ENCODE assay signal across 9 cellular contexts in the genomic region with DNA sequence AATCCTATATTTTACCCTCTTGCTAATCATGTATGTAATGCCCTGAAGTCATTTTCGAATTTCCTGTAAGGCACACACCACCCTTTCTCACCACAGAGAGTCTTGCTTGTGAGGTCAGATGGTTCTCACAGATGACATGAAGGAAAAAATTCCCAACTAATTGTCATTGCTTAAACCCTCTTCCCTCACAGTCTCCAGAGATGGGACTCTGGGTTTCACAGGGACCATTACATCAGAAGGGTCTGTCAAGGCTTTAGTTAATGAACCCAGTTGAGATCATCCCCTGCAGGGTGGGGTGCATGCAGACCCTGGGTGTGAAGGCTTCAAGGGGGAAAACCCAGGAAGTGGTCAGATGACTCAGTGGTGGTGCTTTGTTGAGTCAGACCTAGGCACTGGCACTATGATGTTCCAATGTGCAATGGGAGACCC.
DNase-seq lines count a peak whose midpoint lies in the region; ATAC-seq and TF ChIP-seq lines count a peak whose summit lies in the region.
"Had no signal": no experiment of that assay in that cellular context is flagged by ENCODE, and none has a peak within 500 bp of the region (broad histone marks: within the 10 kb centered on the region; RNA-seq: fewer than 3 reads in every experiment).

No MANE protein-coding gene starts in this region.

- CTCF ChIA-PET in OCI-LY7 (lab: Charles Lee; ENCODE audit: unreplicated experiment), result no interaction called here

- H3K4me1 ChIP-seq in endodermal cell (ENCODE audit: control insufficient read depth, insufficient read depth, low read length) (no peaks in the 10 kb centered on the region), ovary (ENCODE audit: insufficient read depth) (no peaks in the 10 kb centered on the region), OCI-LY7 (ENCODE audit: insufficient read depth, low read length, poor library complexity, severe bottlenecking) (no peaks in the 10 kb centered on the region)
- H3K4me1 ChIP-seq: upper lobe of left lung had no signal

- H2AFZ ChIP-seq in OCI-LY7 (ENCODE audit: low read length), result no peak overlapping the region

- H3K9me3 ChIP-seq in endodermal cell (ENCODE audit: control insufficient read depth, low read length) (peaks cover 5% of the 10 kb centered on the region), ovary (no peaks in the 10 kb centered on the region), OCI-LY7 (ENCODE audit: low read length) (no peaks in the 10 kb centered on the region)
- H3K9me3 ChIP-seq: upper lobe of left lung had no signal

- DNase-seq in A172 (ENCODE audit: low spot score) (peak; percentile 82), brain microvascular endothelial cell (peak; percentile 72), endodermal cell (no peak), ovary (no peak), OCI-LY7 (ENCODE audit: low spot score) (no peak)
- peak; percentile 69 for DNase-seq in stimulated activated CD8-positive, alpha-beta memory T cell treated with anti-CD3 and anti-CD28 coated beads, Interleukin-4, amount 100 ng/mL, for 48 hours
- DNase-seq: upper lobe of left lung had no signal

- ATAC-seq in GM19455 (IDR thresholded peaks at IDR 0.05; ENCODE audit: unreplicated experiment) (peak; percentile 85), HG03558 (IDR thresholded peaks at IDR 0.05; ENCODE audit: extremely low read depth, unreplicated experiment) (peak; percentile 84)

- peaks cover 15% of the 10 kb centered on the region for H3K4me1 Mint-ChIP-seq in endodermal cell

- no peak for TF ChIP-seq EP300 in ovary (IDR thresholded peaks at IDR 0.05)

- TF ChIP-seq POLR2A in ovary (IDR thresholded peaks at IDR 0.05), result no peak

- no peaks in the 10 kb centered on the region for H4K20me1 ChIP-seq in OCI-LY7 (ENCODE audit: insufficient read depth, low read length)

- H3K4me3 Mint-ChIP-seq in endodermal cell, result no peak overlapping the region

- H3K4me2 ChIP-seq in OCI-LY7 (ENCODE audit: low read length), result no peak overlapping the region

- H3K36me3 Mint-ChIP-seq in endodermal cell (ENCODE audit: low read depth), result no peaks in the 10 kb centered on the region

- H3K36me3 ChIP-seq in brain microvascular endothelial cell (replicated peaks), result no peaks in the 10 kb centered on the region
- no peaks in the 10 kb centered on the region for H3K36me3 ChIP-seq in endodermal cell (ENCODE audit: control insufficient read depth, insufficient read depth, low read length)
- no peaks in the 10 kb centered on the region for H3K36me3 ChIP-seq in ovary
- no peaks in the 10 kb centered on the region for H3K36me3 ChIP-seq in OCI-LY7 (ENCODE audit: insufficient read depth, low read length)
- H3K36me3 ChIP-seq: upper lobe of left lung had no signal

- peaks cover 13% of the 10 kb centered on the region for H3K9me3 Mint-ChIP-seq in endodermal cell

- no peaks in the 10 kb centered on the region for H3K9me2 ChIP-seq in OCI-LY7 (ENCODE audit: insufficient read depth, low read length)

- no peak overlapping the region for H3K9ac ChIP-seq in endodermal cell (ENCODE audit: extremely low read depth, low read length, poor library complexity, severe bottlenecking)

- POLR2A ChIA-PET in OCI-LY7 (lab: Charles Lee), result no interaction called here

- 79% methylated on average over 1 of the region's 1 CpG; no CpG with 5 or more reads in 1 of the 2 experiments for WGBS in endodermal cell (ENCODE audit: insufficient coverage in 1 of 2, insufficient read length in 1 of 2), 2 experiments
- 86 to 94% (median 91%) methylated on average over 1 of the region's 1 CpG for WGBS in ovary, 3 donors

- no TSS peak for BruUV-seq in OCI-LY7 (replicated peaks; lab: Mats Ljungman, UMichigan)

- in situ Hi-C loops in brain microvascular endothelial cell (cut with HindIII; ENCODE audit: low pct_ligation_motif_present, low sequenced_read_pairs), result no loop called here

- TF ChIP-seq CTCF in brain microvascular endothelial cell (IDR thresholded peaks at IDR 0.05; ENCODE audit: low read depth, low read length, missing control alignments) (no peak), endodermal cell (conservative IDR thresholded peaks at IDR 0.05) (no peak), ovary (IDR thresholded peaks at IDR 0.05) (no peak), OCI-LY7 (conservative IDR thresholded peaks at IDR 0.05; ENCODE audit: low read length) (no peak)

- H3K27me3 Mint-ChIP-seq in endodermal cell (ENCODE audit: insufficient read depth), result no peaks in the 10 kb centered on the region

- H3K27ac ChIP-seq in brain microvascular endothelial cell, result peak overlapping the region; percentile 52
- no peak overlapping the region for H3K27ac ChIP-seq in endodermal cell (ENCODE audit: low read depth, low read length)
- H3K27ac ChIP-seq in ovary, result no peak overlapping the region
- H3K27ac ChIP-seq in OCI-LY7 (ENCODE audit: low read depth, low read length, poor library complexity, severe bottlenecking), result no peak overlapping the region
- H3K27ac ChIP-seq: upper lobe of left lung had no signal

- H3K27ac Mint-ChIP-seq in endodermal cell, result no peak overlapping the region

- no peaks in the 10 kb centered on the region for H3K79me2 ChIP-seq in OCI-LY7 (ENCODE audit: insufficient read depth, low read depth, low read length)

- intact Hi-C loops in ovary (cut with DNase I), result no loop called here
- intact Hi-C loops in OCI-LY7 (cut with micrococcal nuclease; ENCODE audit: unreplicated experiment), result no loop called here

- H3K4me3 ChIP-seq in brain microvascular endothelial cell (ENCODE audit: low read depth, low read length), result no peak overlapping the region
- no peak overlapping the region for H3K4me3 ChIP-seq in endodermal cell (ENCODE audit: low read length)
- no peak overlapping the region for H3K4me3 ChIP-seq in ovary
- no peak overlapping the region for H3K4me3 ChIP-seq in OCI-LY7 (ENCODE audit: low read depth, low read length, poor library complexity, severe bottlenecking)
- H3K4me3 ChIP-seq: upper lobe of left lung had no signal

- H3K27me3 ChIP-seq in brain microvascular endothelial cell (replicated peaks) (no peaks in the 10 kb centered on the region), endodermal cell (ENCODE audit: control insufficient read depth, insufficient read depth, low read length, poor library complexity, severe bottlenecking) (no peaks in the 10 kb centered on the region), ovary (no peaks in the 10 kb centered on the region)
- H3K27me3 ChIP-seq: upper lobe of left lung had no signal

Comparison
In these comparisons a context has a peak if more than half of its experiments do, and no peak if none do; other contexts are left out.
1. DNase-seq: peak in A172 (single experiment), brain microvascular endothelial cell (single experiment) and stimulated activated CD8-positive, alpha-beta memory T cell treated with anti-CD3 and anti-CD28 coated beads, Interleukin-4, amount 100 ng/mL, for 48 hours (single experiment); none in endodermal cell (single experiment), ovary (0 of 5) and OCI-LY7 (single experiment).